1 cellular context compared by ENCODE assay signal in genomic region chr17:42253173-42253545, GRCh38.
TF ChIP-seq lines count a peak whose summit lies in the region.

No MANE protein-coding gene starts in this region.

TF ChIP-seq in HCT116, 20 proteins besides CTCF, POLR2A, EP300 and RAD21 (continued from another document):
- TF ChIP-seq, protein P1, sequence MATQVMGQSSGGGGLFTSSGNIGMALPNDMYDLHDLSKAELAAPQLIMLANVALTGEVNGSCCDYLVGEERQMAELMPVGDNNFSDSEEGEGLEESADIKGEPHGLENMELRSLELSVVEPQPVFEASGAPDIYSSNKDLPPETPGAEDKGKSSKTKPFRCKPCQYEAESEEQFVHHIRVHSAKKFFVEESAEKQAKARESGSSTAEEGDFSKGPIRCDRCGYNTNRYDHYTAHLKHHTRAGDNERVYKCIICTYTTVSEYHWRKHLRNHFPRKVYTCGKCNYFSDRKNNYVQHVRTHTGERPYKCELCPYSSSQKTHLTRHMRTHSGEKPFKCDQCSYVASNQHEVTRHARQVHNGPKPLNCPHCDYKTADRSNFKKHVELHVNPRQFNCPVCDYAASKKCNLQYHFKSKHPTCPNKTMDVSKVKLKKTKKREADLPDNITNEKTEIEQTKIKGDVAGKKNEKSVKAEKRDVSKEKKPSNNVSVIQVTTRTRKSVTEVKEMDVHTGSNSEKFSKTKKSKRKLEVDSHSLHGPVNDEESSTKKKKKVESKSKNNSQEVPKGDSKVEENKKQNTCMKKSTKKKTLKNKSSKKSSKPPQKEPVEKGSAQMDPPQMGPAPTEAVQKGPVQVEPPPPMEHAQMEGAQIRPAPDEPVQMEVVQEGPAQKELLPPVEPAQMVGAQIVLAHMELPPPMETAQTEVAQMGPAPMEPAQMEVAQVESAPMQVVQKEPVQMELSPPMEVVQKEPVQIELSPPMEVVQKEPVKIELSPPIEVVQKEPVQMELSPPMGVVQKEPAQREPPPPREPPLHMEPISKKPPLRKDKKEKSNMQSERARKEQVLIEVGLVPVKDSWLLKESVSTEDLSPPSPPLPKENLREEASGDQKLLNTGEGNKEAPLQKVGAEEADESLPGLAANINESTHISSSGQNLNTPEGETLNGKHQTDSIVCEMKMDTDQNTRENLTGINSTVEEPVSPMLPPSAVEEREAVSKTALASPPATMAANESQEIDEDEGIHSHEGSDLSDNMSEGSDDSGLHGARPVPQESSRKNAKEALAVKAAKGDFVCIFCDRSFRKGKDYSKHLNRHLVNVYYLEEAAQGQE (IDR thresholded peaks at IDR 0.05; ENCODE audit: low read depth), result no peak
